ENCODE assay signal across 23 cellular contexts in the genomic region with DNA sequence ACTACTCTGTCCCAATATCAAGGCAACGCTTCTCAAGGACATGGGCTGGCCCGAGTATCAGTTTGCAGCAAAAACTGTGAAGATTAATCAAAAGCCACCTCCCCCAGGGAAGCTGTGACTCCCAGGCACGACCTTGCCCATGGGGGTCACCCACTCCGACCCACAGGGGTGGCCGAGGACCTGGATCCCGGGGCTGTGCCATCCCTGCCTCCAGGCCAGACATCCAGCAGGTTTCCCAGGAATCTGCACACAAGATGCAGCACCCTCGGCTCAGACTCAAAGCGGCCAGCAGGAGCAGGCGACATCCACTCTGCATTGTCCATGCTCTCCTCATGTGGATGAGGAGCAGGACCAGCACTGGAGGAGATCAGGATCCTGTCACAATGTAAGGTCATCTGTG. TPM values are rescaled to one million over a fixed set of nuclear protein-coding genes. Genes with fewer than 3 reads are reported as not detected.
DNase-seq lines count a peak whose midpoint lies in the region; ATAC-seq and TF ChIP-seq lines count a peak whose summit lies in the region.
"Had no signal": no experiment of that assay in that cellular context is flagged by ENCODE, and none has a peak within 500 bp of the region (broad histone marks: within the 10 kb centered on the region; RNA-seq: fewer than 3 reads in every experiment).

No MANE protein-coding gene starts in this region.

- H4K12ac ChIP-seq in trophoblast cell (ENCODE audit: low read depth, low read length) = no peak overlapping the region

- no peak overlapping the region for H3K14ac ChIP-seq in trophoblast cell (ENCODE audit: low read length)

- no peaks in the 10 kb centered on the region for H3K9me3 ChIP-seq in BLaER1 treated with 17β-estradiol and CSF1 and Interleukin-3, amounts not matched to agents 10 nM and 100 nM (replicated peaks in 1 of 11)
- no peaks in the 10 kb centered on the region for H3K9me3 ChIP-seq in lower lobe of right lung
- peaks cover 6% of the 10 kb centered on the region for H3K9me3 ChIP-seq in trophoblast cell (ENCODE audit: insufficient read depth, low read depth, low read length)
- H3K9me3 ChIP-seq: A549, BE2C, Caco-2 had no signal

- H2AK5ac ChIP-seq in trophoblast cell (ENCODE audit: low read length) = no peak overlapping the region

- no peaks in the 10 kb centered on the region for H3K9me3 Mint-ChIP-seq in chondrocyte (ENCODE audit: low read depth)
- H3K9me3 Mint-ChIP-seq: CD4-positive, CD25-positive, alpha-beta regulatory T cell; CD8-positive, alpha-beta T cell; H9 had no signal

- H3K18ac ChIP-seq in trophoblast cell (ENCODE audit: low read length) = no peak overlapping the region

- peaks cover 3% of the 10 kb centered on the region for H3K27me3 Mint-ChIP-seq in chondrocyte (ENCODE audit: low read depth)
- H3K27me3 Mint-ChIP-seq: CD4-positive, CD25-positive, alpha-beta regulatory T cell had no signal

- no peak overlapping the region for H2BK120ac ChIP-seq in trophoblast cell (ENCODE audit: insufficient read depth, low read length, poor library complexity)

- peaks cover 22 to 38% (median 36%) of the 10 kb centered on the region in 10 experiments for H3K4me1 ChIP-seq in BLaER1 treated with 17β-estradiol and CSF1 and Interleukin-3, amounts not matched to agents 10 nM and 100 nM
- H3K4me1 ChIP-seq in lower lobe of right lung (no peaks in the 10 kb centered on the region), trophoblast cell (ENCODE audit: control insufficient read depth in 1 of 2, insufficient read depth in 2 of 2, low read length in 2 of 2) (no peaks in the 10 kb centered on the region)
- H3K4me1 ChIP-seq: A549, Caco-2 had no signal

- H3K4me1 Mint-ChIP-seq in chondrocyte (ENCODE audit: low read depth) = no peaks in the 10 kb centered on the region

- no peak overlapping the region for H2AFZ ChIP-seq in trophoblast cell (ENCODE audit: insufficient read depth, low read length, poor library complexity)
- H2AFZ ChIP-seq: GM23248 had no signal

- H4K20me1 ChIP-seq in BLaER1 treated with 17β-estradiol and CSF1 and Interleukin-3, amounts not matched to agents 10 nM and 100 nM = peaks cover 0 to 20% (median 0%) of the 10 kb centered on the region in 11 experiments; a peak in 6 of 22 replicates

- WGBS in trophoblast cell (ENCODE audit: extremely low coverage, insufficient coverage, insufficient read length) = no CpG with 5 or more reads among the region's 9 CpGs

- H3K79me2 ChIP-seq in trophoblast cell (ENCODE audit: control insufficient read depth, insufficient read depth, low read length, poor library complexity) = no peaks in the 10 kb centered on the region

- H3K9ac ChIP-seq in BLaER1 treated with 17β-estradiol and CSF1 and Interleukin-3, amounts not matched to agents 10 nM and 100 nM = no peak overlapping the region
- no peak overlapping the region for H3K9ac ChIP-seq in trophoblast cell (ENCODE audit: low read length)
- H3K9ac ChIP-seq: GM23248 had no signal

- no peak overlapping the region for H3K4ac ChIP-seq in trophoblast cell (ENCODE audit: low read depth, low read length)

- H2BK12ac ChIP-seq in trophoblast cell (ENCODE audit: low read length) = no peak overlapping the region

- H4K91ac ChIP-seq in trophoblast cell (ENCODE audit: low read depth, low read length) = no peak overlapping the region

- H4K8ac ChIP-seq in trophoblast cell (ENCODE audit: low read depth, low read length) = no peak overlapping the region

- no peak overlapping the region for H3K27ac ChIP-seq in BLaER1 treated with 17β-estradiol and CSF1 and Interleukin-3, amounts not matched to agents 10 nM and 100 nM
- H3K27ac ChIP-seq in lower lobe of right lung (no peak overlapping the region), trophoblast cell (ENCODE audit: low read depth, low read length) (peak overlapping the region; percentile 1)
- H3K27ac ChIP-seq: A549, C4-2B, GM23248 had no signal

- ATAC-seq in lower lobe of right lung (no peak), SK-N-SH treated with all-trans-retinoic acid at 6 μM for 48 hours (no peak)
- ATAC-seq: CD8-positive, alpha-beta T cell; GM12878 had no signal

- H3K79me1 ChIP-seq in trophoblast cell (ENCODE audit: low read length) = no peaks in the 10 kb centered on the region

- H3K4me3 ChIP-seq in BLaER1 treated with 17β-estradiol and CSF1 and Interleukin-3, amounts not matched to agents 10 nM and 100 nM = no peak overlapping the region
- H3K4me3 ChIP-seq in lower lobe of right lung (no peak overlapping the region), trophoblast cell (ENCODE audit: low read depth, low read length) (no peak overlapping the region)
- H3K4me3 ChIP-seq: A549, GM12878, GM23248 had no signal

- DNase-seq in chondrocyte (ENCODE audit: low spot score) (peak; percentile 62), lower lobe of right lung (peak; percentile 37), trophoblast cell (no peak), NCI-H524 (lab: John Stamatoyannopoulos, UW) (no peak), DMS79 (lab: John Stamatoyannopoulos, UW) (no peak)
- DNase-seq: 8988T; ACHN; AML-193; BE2C; Caco-2; CD4-positive, CD25-positive, alpha-beta regulatory T cell; CD8-positive, alpha-beta T cell; DMS153; EL; GDM1; GM23248; H9; HFFc6 had no signal

- H3K27ac Mint-ChIP-seq in chondrocyte (ENCODE audit: unreplicated experiment) = no peak overlapping the region
- H3K27ac Mint-ChIP-seq: CD4-positive, CD25-positive, alpha-beta regulatory T cell; CD8-positive, alpha-beta T cell; H9; HFFc6 had no signal

- H3K27me3 ChIP-seq in BLaER1 treated with 17β-estradiol and CSF1 and Interleukin-3, amounts not matched to agents 10 nM and 100 nM = peaks cover 0 to 3% (median 0%) of the 10 kb centered on the region in 11 experiments; a peak in 2 of 22 replicates
- H3K27me3 ChIP-seq in lower lobe of right lung (ENCODE audit: low read depth) = no peaks in the 10 kb centered on the region
- no peaks in the 10 kb centered on the region for H3K27me3 ChIP-seq in trophoblast cell (ENCODE audit: insufficient read depth, low read length)
- H3K27me3 ChIP-seq: BE2C had no signal

- H3K36me3 ChIP-seq in BLaER1 treated with 17β-estradiol and CSF1 and Interleukin-3, amounts not matched to agents 10 nM and 100 nM = no peaks in the 10 kb centered on the region
- H3K36me3 ChIP-seq in lower lobe of right lung = no peaks in the 10 kb centered on the region
- no peaks in the 10 kb centered on the region for H3K36me3 ChIP-seq in trophoblast cell (ENCODE audit: control insufficient read depth in 1 of 2, insufficient read depth in 2 of 2, low read length in 2 of 2)
- H3K36me3 ChIP-seq: BE2C had no signal

- intact Hi-C loops in lower lobe of right lung (cut with DNase I) = no loop called here

- no peak overlapping the region for H2BK5ac ChIP-seq in trophoblast cell (ENCODE audit: low read depth, low read length, poor library complexity)

- H3K4me2 ChIP-seq in BLaER1 treated with 17β-estradiol and CSF1 and Interleukin-3, amounts not matched to agents 10 nM and 100 nM = peak overlapping the region in 9 of 11 experiments; percentile 88 to 99 (median 97); a peak in 14 of 22 replicates
- no peak overlapping the region for H3K4me2 ChIP-seq in trophoblast cell (ENCODE audit: low read length)
- H3K4me2 ChIP-seq: A549 had no signal

- no peak overlapping the region for H3K23ac ChIP-seq in trophoblast cell (ENCODE audit: low read length)

- no peaks in the 10 kb centered on the region for H3K36me3 Mint-ChIP-seq in chondrocyte (ENCODE audit: low read depth)
- H3K36me3 Mint-ChIP-seq: CD4-positive, CD25-positive, alpha-beta regulatory T cell; CD8-positive, alpha-beta T cell had no signal

- TF ChIP-seq CTCF in chondrocyte (IDR thresholded peaks at IDR 0.05) (no peak), lower lobe of right lung (IDR thresholded peaks at IDR 0.05) (no peak)

- H3K4me3 Mint-ChIP-seq in chondrocyte (ENCODE audit: unreplicated experiment) = no peak overlapping the region
- H3K4me3 Mint-ChIP-seq: CD4-positive, CD25-positive, alpha-beta regulatory T cell; CD8-positive, alpha-beta T cell; H9; HFFc6 had no signal

TF ChIP-seq in SK-N-SH treated with all-trans-retinoic acid at 6 μM for 48 hours, 23 proteins besides CTCF, POLR2A, EP300 and RAD21 (continues in another document):
- no peak for TF ChIP-seq OSR1 (CRISPR knock-in tag; IDR thresholded peaks at IDR 0.05)
- no peak for TF ChIP-seq GLIS3 (CRISPR knock-in tag; IDR thresholded peaks at IDR 0.05)
- TF ChIP-seq, protein P1, sequence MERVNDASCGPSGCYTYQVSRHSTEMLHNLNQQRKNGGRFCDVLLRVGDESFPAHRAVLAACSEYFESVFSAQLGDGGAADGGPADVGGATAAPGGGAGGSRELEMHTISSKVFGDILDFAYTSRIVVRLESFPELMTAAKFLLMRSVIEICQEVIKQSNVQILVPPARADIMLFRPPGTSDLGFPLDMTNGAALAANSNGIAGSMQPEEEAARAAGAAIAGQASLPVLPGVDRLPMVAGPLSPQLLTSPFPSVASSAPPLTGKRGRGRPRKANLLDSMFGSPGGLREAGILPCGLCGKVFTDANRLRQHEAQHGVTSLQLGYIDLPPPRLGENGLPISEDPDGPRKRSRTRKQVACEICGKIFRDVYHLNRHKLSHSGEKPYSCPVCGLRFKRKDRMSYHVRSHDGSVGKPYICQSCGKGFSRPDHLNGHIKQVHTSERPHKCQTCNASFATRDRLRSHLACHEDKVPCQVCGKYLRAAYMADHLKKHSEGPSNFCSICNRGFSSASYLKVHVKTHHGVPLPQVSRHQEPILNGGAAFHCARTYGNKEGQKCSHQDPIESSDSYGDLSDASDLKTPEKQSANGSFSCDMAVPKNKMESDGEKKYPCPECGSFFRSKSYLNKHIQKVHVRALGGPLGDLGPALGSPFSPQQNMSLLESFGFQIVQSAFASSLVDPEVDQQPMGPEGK (CRISPR knock-in tag; IDR thresholded peaks at IDR 0.05; ENCODE audit: borderline replicate concordance) = no peak
- TF ChIP-seq ISL1 (CRISPR knock-in tag; IDR thresholded peaks at IDR 0.05) = no peak
- no peak for TF ChIP-seq ZNF8 (CRISPR knock-in tag; IDR thresholded peaks at IDR 0.05)
- TF ChIP-seq BACH2 (CRISPR knock-in tag; IDR thresholded peaks at IDR 0.05; ENCODE audit: borderline replicate concordance) = no peak
- no peak for TF ChIP-seq RARB (CRISPR knock-in tag; IDR thresholded peaks at IDR 0.05)
- TF ChIP-seq CSDC2 (CRISPR knock-in tag; IDR thresholded peaks at IDR 0.05) = no peak
- TF ChIP-seq ARNTL (CRISPR knock-in tag; IDR thresholded peaks at IDR 0.05; ENCODE audit: borderline replicate concordance, low read depth) = no peak
- TF ChIP-seq ZNF565 (CRISPR knock-in tag; conservative IDR thresholded peaks at IDR 0.05; ENCODE audit: low read depth) = no peak
- TF ChIP-seq ESRRG (CRISPR knock-in tag; IDR thresholded peaks at IDR 0.05) = no peak
- TF ChIP-seq ZC3H10 (CRISPR knock-in tag; IDR thresholded peaks at IDR 0.05) = no peak

RNA-seq across cellular contexts. Expression of a gene that starts 39.8 kb away (rescaled TPM):
- total RNA-seq in chondrocyte = 0.30 to 0.51 TPM (median 0.36 TPM) in 3 replicates
- total RNA-seq in lower lobe of right lung = 6.8 TPM
- polyA plus RNA-seq in trophoblast cell (2013) = not detected in 2 replicates
- total RNA-seq: GM12878, GM23248 had no signal

Comparison
In these comparisons a context has a peak if more than half of its experiments do, and no peak if none do; other contexts are left out.
1. DNase-seq: peak in chondrocyte (single experiment) and lower lobe of right lung (single experiment); none in trophoblast cell (0 of 2), NCI-H524 (0 of 2) and DMS79 (single experiment).